Comparison of ENCODE assay signal across 10 cellular contexts in the genomic region with DNA sequence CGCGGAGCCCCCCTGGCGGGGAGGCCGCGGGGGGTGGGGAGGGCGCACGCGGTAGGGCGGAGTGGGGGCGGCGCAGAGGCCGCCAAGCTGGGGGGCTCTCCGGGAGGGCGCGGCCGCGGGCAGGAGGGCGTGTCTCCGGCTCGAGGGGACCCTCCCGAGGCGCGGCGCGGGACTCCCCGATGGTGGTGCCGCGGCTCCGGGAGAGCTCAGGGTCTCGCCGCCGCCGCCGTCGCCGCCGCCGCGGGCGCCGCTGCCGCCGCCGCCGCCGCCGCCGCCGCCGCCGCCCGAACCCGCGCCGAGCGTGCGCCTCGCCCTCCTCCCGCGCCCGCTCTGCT. TPM values are rescaled to one million over a fixed set of nuclear protein-coding genes. Genes with fewer than 3 reads are reported as not detected.
DNase-seq lines count a peak whose midpoint lies in the region; ATAC-seq and TF ChIP-seq lines count a peak whose summit lies in the region.
"Had no signal": no experiment of that assay in that cellular context is flagged by ENCODE, and none has a peak within 500 bp of the region (broad histone marks: within the 10 kb centered on the region; RNA-seq: fewer than 3 reads in every experiment).

PTCHD1 (plus strand) TSS at position 314 of the 335 bp plus-strand sequence. CDS start 27 bp downstream, outside the sequence.

- H3K27me3 ChIP-seq in ACC112 (ENCODE audit: insufficient read depth, low read length): peaks cover 92% of the 10 kb centered on the region
- peaks cover 43% of the 10 kb centered on the region for H3K27me3 ChIP-seq in IMR-90 (ENCODE audit: control insufficient read depth, insufficient read depth, low read length)
- H3K27me3 ChIP-seq in esophagus squamous epithelium: peaks cover 0 to 59% (median 8%) of the 10 kb centered on the region in 4 donors
- no peaks in the 10 kb centered on the region for H3K27me3 ChIP-seq in trophoblast cell (ENCODE audit: insufficient read depth, low read length)

- no peak within 1 kb of the TSS for H3K14ac ChIP-seq in IMR-90 (replicated peaks; ENCODE audit: low read depth, low read length)
- H3K14ac ChIP-seq in trophoblast cell (ENCODE audit: low read length): no peak within 1 kb of the TSS

- intact Hi-C loops in IMR-90 (cut with micrococcal nuclease): no loop called here
- intact Hi-C loops in esophagus squamous epithelium (cut with DNase I): no loop called here

- in situ Hi-C loops in IMR-90 (cut with MboI; ENCODE audit: low sequenced_read_pairs): no loop called here

- no peak within 1 kb of the TSS for H2BK20ac ChIP-seq in IMR-90 (ENCODE audit: low read depth, low read length)

- H3K23ac ChIP-seq in IMR-90 (ENCODE audit: low read depth, low read length): no peak within 1 kb of the TSS
- H3K23ac ChIP-seq in trophoblast cell (ENCODE audit: low read length): no peak within 1 kb of the TSS

- H2BK15ac ChIP-seq in IMR-90 (ENCODE audit: low read depth, low read length): no peak within 1 kb of the TSS

- CTCF ChIA-PET in IMR-90 (lab: Yijun Ruan, JAX): no interaction called here

- no peaks in the 10 kb centered on the region for H3K9me1 ChIP-seq in IMR-90 (ENCODE audit: insufficient read depth, low read length)

- no peak within 1 kb of the TSS for H4K91ac ChIP-seq in IMR-90 (ENCODE audit: insufficient read depth, low read depth, low read length)
- H4K91ac ChIP-seq in trophoblast cell (ENCODE audit: low read depth, low read length): peak within 1 kb of the TSS; percentile 62

- no peak for DNase-seq in IMR-90
- no peak for DNase-seq in esophagus squamous epithelium (lab: John Stamatoyannopoulos, UW)
- no peak for DNase-seq in trophoblast cell
- no peak for DNase-seq in stimulated activated CD4-positive, alpha-beta T cell treated with anti-CD3 and anti-CD28 coated beads, Interleukin-15, amount 100 ng/mL, for 24 hours
- no peak for DNase-seq in NOMO-1 treated with dmso at 0.1 percent for 144 hours (lab: John Stamatoyannopoulos, UW; ENCODE audit: unreplicated experiment)
- DNase-seq in effector memory CD8-positive, alpha-beta T cell: no peak
- DNase-seq: activated CD8-positive, alpha-beta memory T cell treated with anti-CD3 and anti-CD28 coated beads, Interleukin-2, amount 50 U/mL, for 4 hours; OCI-M1 had no signal

- no peak within 1 kb of the TSS for H3K27ac ChIP-seq in ACC112 (ENCODE audit: low read depth, low read length)
- no peak within 1 kb of the TSS for H3K27ac ChIP-seq in IMR-90 (ENCODE audit: insufficient read depth, low read length)
- peak within 1 kb of the TSS in 1 of 4 donors; percentile 61 for H3K27ac ChIP-seq in esophagus squamous epithelium
- H3K27ac ChIP-seq in trophoblast cell (ENCODE audit: low read depth, low read length): no peak within 1 kb of the TSS

- H3K27ac Mint-ChIP-seq in effector memory CD8-positive, alpha-beta T cell: no peak within 1 kb of the TSS

- H3K56ac ChIP-seq in IMR-90 (ENCODE audit: extremely low read depth, insufficient read depth, low read length): no peak within 1 kb of the TSS

- no peak within 1 kb of the TSS for H4K12ac ChIP-seq in trophoblast cell (ENCODE audit: low read depth, low read length)

- H3K4me2 ChIP-seq in IMR-90 (ENCODE audit: low read depth, low read length) (peak within 1 kb of the TSS; percentile 31; the same call in 1 of the 2 replicates), trophoblast cell (ENCODE audit: low read length) (peak within 1 kb of the TSS; percentile 95)

- H3K9ac ChIP-seq in IMR-90 (ENCODE audit: low read depth, low read length) (no peak within 1 kb of the TSS), trophoblast cell (ENCODE audit: low read length) (no peak within 1 kb of the TSS)

- peaks cover 35 to 48% of the 10 kb centered on the region in 2 donors for H3K27me3 Mint-ChIP-seq in effector memory CD8-positive, alpha-beta T cell

- 22% methylated on average over 32 of the region's 61 CpGs; no CpG with 5 or more reads in 1 of the 2 experiments for WGBS in IMR-90 (ENCODE audit: extremely low coverage in 2 of 2, insufficient read length in 1 of 2), 2 experiments
- WGBS in esophagus squamous epithelium, 2 donors: no CpG with 5 or more reads among the region's 61 CpGs
- WGBS in trophoblast cell (ENCODE audit: extremely low coverage, insufficient coverage, insufficient read length): no CpG with 5 or more reads among the region's 61 CpGs

- no peak for TF ChIP-seq POLR2A in IMR-90 (IDR thresholded peaks at IDR 0.05; ENCODE audit: low read depth, low read length)
- no peak for TF ChIP-seq POLR2A in esophagus squamous epithelium (IDR thresholded peaks at IDR 0.05)

- POLR2A ChIA-PET in IMR-90 (lab: Charles Lee; ENCODE audit: unreplicated experiment): no interaction called here

- H2AFZ ChIP-seq in ACC112 (ENCODE audit: low read length, unreplicated experiment) (peak within 1 kb of the TSS; percentile 4), IMR-90 (replicated peaks; ENCODE audit: low read length, poor library complexity) (peak within 1 kb of the TSS; percentile 34), trophoblast cell (ENCODE audit: insufficient read depth, low read length, poor library complexity) (peak within 1 kb of the TSS; percentile 71)

- no peaks in the 10 kb centered on the region for H3K9me3 Mint-ChIP-seq in effector memory CD8-positive, alpha-beta T cell

- dilution Hi-C loops in IMR-90 (cut with HindIII; ENCODE audit: low sequenced_read_pairs, unreplicated experiment): no loop called here

- H3K18ac ChIP-seq in IMR-90 (ENCODE audit: low read depth, low read length): no peak within 1 kb of the TSS
- peak within 1 kb of the TSS; percentile 71 for H3K18ac ChIP-seq in trophoblast cell (ENCODE audit: low read length)

- H2BK12ac ChIP-seq in trophoblast cell (ENCODE audit: low read length): no peak within 1 kb of the TSS

- TF ChIP-seq RAD21 in IMR-90 (IDR thresholded peaks at IDR 0.05; ENCODE audit: low read length): no peak

- no peak for TF ChIP-seq CTCF in IMR-90 (conservative IDR thresholded peaks at IDR 0.05; ENCODE audit: low read depth, low read length)
- no peak for TF ChIP-seq CTCF in esophagus squamous epithelium (IDR thresholded peaks at IDR 0.05)

- no peak for ATAC-seq in IMR-90 (ENCODE audit: low read depth)
- ATAC-seq in effector memory CD8-positive, alpha-beta T cell (replicated peaks): no peak
- no peak for ATAC-seq in HG03025 (IDR thresholded peaks at IDR 0.05; ENCODE audit: low FRiP score, unreplicated experiment)

- no peaks in the 10 kb centered on the region for H3K36me3 ChIP-seq in ACC112 (ENCODE audit: insufficient read depth, low read length)
- no peaks in the 10 kb centered on the region for H3K36me3 ChIP-seq in IMR-90 (ENCODE audit: control insufficient read depth, insufficient read depth, low read length)
- H3K36me3 ChIP-seq in esophagus squamous epithelium: no peaks in the 10 kb centered on the region
- H3K36me3 ChIP-seq in trophoblast cell (ENCODE audit: control insufficient read depth in 1 of 2, insufficient read depth in 2 of 2, low read length in 2 of 2): no peaks in the 10 kb centered on the region

- no peak within 1 kb of the TSS for H4K5ac ChIP-seq in IMR-90 (ENCODE audit: low read depth, low read length)

- H3K4me1 ChIP-seq in ACC112 (ENCODE audit: control insufficient read depth, insufficient read depth, low read length, unreplicated experiment) (no peaks in the 10 kb centered on the region), IMR-90 (ENCODE audit: control insufficient read depth, insufficient read depth, low read length) (no peaks in the 10 kb centered on the region; the same call in 1 of the 2 replicates), esophagus squamous epithelium (peaks cover 0 to 35% (median 0%) of the 10 kb centered on the region in 3 donors), trophoblast cell (ENCODE audit: control insufficient read depth in 1 of 2, insufficient read depth in 2 of 2, low read length in 2 of 2) (peaks cover 4 to 9% of the 10 kb centered on the region in 2 experiments)

- peak within 1 kb of the TSS; percentile 63 for H3K4me3 ChIP-seq in ACC112 (ENCODE audit: low read depth, low read length)
- H3K4me3 ChIP-seq in IMR-90 (ENCODE audit: insufficient read depth, low read depth, low read length): no peak within 1 kb of the TSS
- peak within 1 kb of the TSS in 3 of 4 donors; percentile 36 to 59 (median 47) for H3K4me3 ChIP-seq in esophagus squamous epithelium
- peak within 1 kb of the TSS; percentile 65 for H3K4me3 ChIP-seq in trophoblast cell (ENCODE audit: low read depth, low read length)

- no peaks in the 10 kb centered on the region for H3K79me1 ChIP-seq in IMR-90 (ENCODE audit: low read depth in 1 of 2, low read length in 2 of 2)
- H3K79me1 ChIP-seq in trophoblast cell (ENCODE audit: low read length): no peaks in the 10 kb centered on the region

- H2AK5ac ChIP-seq in IMR-90 (ENCODE audit: low read depth, low read length) (no peak within 1 kb of the TSS), trophoblast cell (ENCODE audit: low read length) (no peak within 1 kb of the TSS)

- no peak within 1 kb of the TSS for H2BK5ac ChIP-seq in IMR-90 (ENCODE audit: low read depth, low read length, poor library complexity, severe bottlenecking)
- no peak within 1 kb of the TSS for H2BK5ac ChIP-seq in trophoblast cell (ENCODE audit: low read depth, low read length, poor library complexity)

- H3K9me3 ChIP-seq in IMR-90 (ENCODE audit: control insufficient read depth, insufficient read depth, low read length) (0 out of 2 replicates have a peak, but pooled peaks cover 1% of the 10 kb centered on the region), esophagus squamous epithelium (no peaks in the 10 kb centered on the region), trophoblast cell (ENCODE audit: insufficient read depth, low read depth, low read length) (no peaks in the 10 kb centered on the region)

- H4K8ac ChIP-seq in IMR-90 (ENCODE audit: low read depth in 2 of 2, low read length in 2 of 2) (no peak within 1 kb of the TSS), trophoblast cell (ENCODE audit: low read depth, low read length) (no peak within 1 kb of the TSS)

- BruUV-seq in IMR-90 (replicated peaks; lab: Mats Ljungman, UMichigan): no TSS peak

- H3K4me3 Mint-ChIP-seq in effector memory CD8-positive, alpha-beta T cell: peak within 1 kb of the TSS in 1 of 2 donors; percentile 49

- H3K36me3 Mint-ChIP-seq in effector memory CD8-positive, alpha-beta T cell (ENCODE audit: insufficient read depth): peaks cover 4% of the 10 kb centered on the region

- H2BK120ac ChIP-seq in IMR-90 (ENCODE audit: low read depth, low read length) (no peak within 1 kb of the TSS), trophoblast cell (ENCODE audit: insufficient read depth, low read length, poor library complexity) (peak within 1 kb of the TSS; percentile 80)

- H2AK9ac ChIP-seq in IMR-90 (replicated peaks; ENCODE audit: low read depth, low read length, poor library complexity): no peak within 1 kb of the TSS

- no peak within 1 kb of the TSS for H3K4ac ChIP-seq in IMR-90 (ENCODE audit: low read depth, low read length)
- peak within 1 kb of the TSS; percentile 51 for H3K4ac ChIP-seq in trophoblast cell (ENCODE audit: low read depth, low read length)

- H3K4me1 Mint-ChIP-seq in effector memory CD8-positive, alpha-beta T cell (ENCODE audit: low read depth in 2 of 2): peaks cover 0 to 5% of the 10 kb centered on the region in 2 donors

- H3K79me2 ChIP-seq in ACC112 (ENCODE audit: control insufficient read depth, insufficient read depth, low read length, unreplicated experiment) (no peaks in the 10 kb centered on the region), trophoblast cell (ENCODE audit: control insufficient read depth, insufficient read depth, low read length, poor library complexity) (no peaks in the 10 kb centered on the region)

- H4K20me1 ChIP-seq in IMR-90 (ENCODE audit: insufficient read depth, low read length): no peaks in the 10 kb centered on the region

RNA-seq across cellular contexts. Expression of gene PTCHD1, which starts in this region (rescaled TPM):
- total RNA-seq in IMR-90 (2012; rRNA removed): not detected in 2 replicates
- not detected in 2 replicates for polyA plus RNA-seq in IMR-90 (2012; rRNA removed)
- polyA plus RNA-seq in IMR-90 (2012; cell fraction: cytosol; rRNA removed): not detected in 2 replicates
- not detected in 2 replicates for polyA plus RNA-seq in IMR-90 (2012; cell fraction: nucleus; rRNA removed; ENCODE audit: low replicate concordance)
- total RNA-seq in esophagus squamous epithelium: 1 to 10 TPM in 1 of 4 donors, under 1 TPM in 3; 0.22 to 1.7 (median 0.41) TPM
- 1.2 and 1.3 TPM in 2 replicates for polyA plus RNA-seq in trophoblast cell (2013)

Comparison
In these comparisons a context has a peak if more than half of its experiments do, and no peak if none do; other contexts are left out.
1. H2AFZ ChIP-seq: peak in every context shown above with its lines; median percentile 71 in trophoblast cell; 34 in IMR-90; 4 in ACC112.